In genomic region chr22:49692499-49693225, GRCh38 we compare ENCODE assay signal across 22 cellular contexts.
DNase-seq lines count a peak whose midpoint lies in the region; ATAC-seq, FAIRE-seq and TF ChIP-seq lines count a peak whose summit lies in the region.
"Had no signal": no experiment of that assay in that cellular context is flagged by ENCODE, and none has a peak within 500 bp of the region (broad histone marks: within the 10 kb centered on the region; RNA-seq: fewer than 3 reads in every experiment).

No MANE protein-coding gene starts in this region.

- TF ChIP-seq CTCF in kidney (IDR thresholded peaks at IDR 0.05; ENCODE audit: borderline replicate concordance, extremely low read depth, insufficient read depth), result no peak

- peak; percentile 34 to 81 (median 61) for ATAC-seq in T-cell (replicated peaks in 1 of 4)
- no peak for ATAC-seq in HG02981 (IDR thresholded peaks at IDR 0.05; ENCODE audit: unreplicated experiment)
- ATAC-seq in GM18520 (IDR thresholded peaks at IDR 0.05; ENCODE audit: unreplicated experiment), result no peak
- ATAC-seq: A549, HepG2, Panc1, Right ventricle myocardium inferior had no signal

- no peaks in the 10 kb centered on the region for H4K20me1 ChIP-seq in BLaER1

- DNase-seq in T-cell (peak in 1 of 34 experiments; percentile 29), kidney (peak; percentile 66), NCI-H187 treated with DMSO at 0.1 percent for 48 hours (lab: John Stamatoyannopoulos, UW) (no peak)
- DNase-seq in activated T-helper 2 cell treated with anti-CD3 and anti-CD28 coated beads, Interferon-gamma antibody, Interleukin-2, Interleukin-4, amounts not matched to agents 10 μg/mL and 5 μg/mL and 100 μg/mL, durations not matched to agents 14 hours and 24 hours and 36 hours (ENCODE audit: low spot score), result no peak
- DNase-seq: GF-D8, GOT3, NCI-H1436, NCI-H2081, NCI-H226, NCI-H524 treated with DMSO at 0.1 percent for 48 hours had no signal

- H3K9me3 ChIP-seq in BLaER1, result peaks cover 31% of the 10 kb centered on the region
- peaks cover 0 to 6% of the 10 kb centered on the region in 2 donors for H3K9me3 ChIP-seq in kidney (ENCODE audit: control insufficient read depth in 1 of 2, low read length in 2 of 2)

- peak overlapping the region in 1 of 3 donors; percentile 4 for H3K4me3 Mint-ChIP-seq in T-cell
- H3K4me3 Mint-ChIP-seq in stimulated activated naive CD8-positive, alpha-beta T cell treated with anti-CD3 and anti-CD28 coated beads, Interleukin-15, Interleukin-2, amounts not matched to agents 100 ng/mL and 50 ng/mL, for 24 hours, result no peak overlapping the region
- H3K4me3 Mint-ChIP-seq in activated T-helper 2 cell treated with anti-CD3 and anti-CD28 coated beads, Interferon-gamma antibody, Interleukin-2, Interleukin-4, amounts not matched to agents 10 μg/mL and 5 μg/mL and 100 μg/mL, durations not matched to agents 14 hours and 24 hours and 36 hours (ENCODE audit: low read depth), result no peak overlapping the region

- H3K36me3 Mint-ChIP-seq in T-cell, result peaks cover 2% of the 10 kb centered on the region
- no peaks in the 10 kb centered on the region for H3K36me3 Mint-ChIP-seq in stimulated activated naive CD8-positive, alpha-beta T cell treated with anti-CD3 and anti-CD28 coated beads, Interleukin-15, Interleukin-2, amounts not matched to agents 100 ng/mL and 50 ng/mL, for 24 hours (ENCODE audit: low read depth)
- H3K36me3 Mint-ChIP-seq in activated T-helper 2 cell treated with anti-CD3 and anti-CD28 coated beads, Interferon-gamma antibody, Interleukin-2, Interleukin-4, amounts not matched to agents 10 μg/mL and 5 μg/mL and 100 μg/mL, durations not matched to agents 14 hours and 24 hours and 36 hours (ENCODE audit: low read depth), result no peaks in the 10 kb centered on the region

- H3K4me2 ChIP-seq in BLaER1, result peak overlapping the region; percentile 83
- H3K4me2 ChIP-seq: A549, KMS-11 had no signal

- H3K27ac ChIP-seq in BLaER1 (peak overlapping the region; percentile 77), kidney (ENCODE audit: low read depth in 2 of 2, low read length in 2 of 2) (no peak overlapping the region)
- H3K27ac ChIP-seq: A549, C4-2B, KMS-11 had no signal

- peaks cover 0 to 12% of the 10 kb centered on the region in 2 donors for H3K27me3 Mint-ChIP-seq in T-cell
- no peaks in the 10 kb centered on the region for H3K27me3 Mint-ChIP-seq in stimulated activated naive CD8-positive, alpha-beta T cell treated with anti-CD3 and anti-CD28 coated beads, Interleukin-15, Interleukin-2, amounts not matched to agents 100 ng/mL and 50 ng/mL, for 24 hours
- H3K27me3 Mint-ChIP-seq in activated T-helper 2 cell treated with anti-CD3 and anti-CD28 coated beads, Interferon-gamma antibody, Interleukin-2, Interleukin-4, amounts not matched to agents 10 μg/mL and 5 μg/mL and 100 μg/mL, durations not matched to agents 14 hours and 24 hours and 36 hours (ENCODE audit: low read depth), result no peaks in the 10 kb centered on the region

- H3K9ac ChIP-seq in BLaER1 (peak overlapping the region; percentile 45; the same call in 1 of the 2 replicates), kidney (ENCODE audit: low read length in 2 of 2) (no peak overlapping the region)
- H3K9ac ChIP-seq: KMS-11 had no signal

- H3K4me3 ChIP-seq in BLaER1 (peak overlapping the region; percentile 13; the same call in 1 of the 2 replicates), kidney (ENCODE audit: low read length in 2 of 2) (no peak overlapping the region)
- H3K4me3 ChIP-seq: A549 had no signal

- intact Hi-C loops in kidney (cut with DNase I), result no loop called here
- intact Hi-C loops in activated T-helper 2 cell treated with anti-CD3 and anti-CD28 coated beads, Interferon-gamma antibody, Interleukin-2, Interleukin-4, amounts not matched to agents 10 μg/mL and 5 μg/mL and 100 μg/mL, durations not matched to agents 14 hours and 24 hours and 36 hours (cut with micrococcal nuclease), result no loop called here

- peaks cover 5 to 10% (median 9%) of the 10 kb centered on the region in 3 donors for H3K9me3 Mint-ChIP-seq in T-cell
- H3K9me3 Mint-ChIP-seq in stimulated activated naive CD8-positive, alpha-beta T cell treated with anti-CD3 and anti-CD28 coated beads, Interleukin-15, Interleukin-2, amounts not matched to agents 100 ng/mL and 50 ng/mL, for 24 hours, result peaks cover 8% of the 10 kb centered on the region
- H3K9me3 Mint-ChIP-seq in activated T-helper 2 cell treated with anti-CD3 and anti-CD28 coated beads, Interferon-gamma antibody, Interleukin-2, Interleukin-4, amounts not matched to agents 10 μg/mL and 5 μg/mL and 100 μg/mL, durations not matched to agents 14 hours and 24 hours and 36 hours, result peaks cover 4% of the 10 kb centered on the region

- H3K36me3 ChIP-seq in BLaER1, result no peaks in the 10 kb centered on the region
- no peaks in the 10 kb centered on the region for H3K36me3 ChIP-seq in kidney (ENCODE audit: control insufficient read depth in 1 of 2, insufficient read depth in 2 of 2, low read length in 2 of 2)

- peak overlapping the region; percentile 67 to 88 for H3K27ac Mint-ChIP-seq in T-cell
- H3K27ac Mint-ChIP-seq in stimulated activated naive CD8-positive, alpha-beta T cell treated with anti-CD3 and anti-CD28 coated beads, Interleukin-15, Interleukin-2, amounts not matched to agents 100 ng/mL and 50 ng/mL, for 24 hours, result peak overlapping the region; percentile 39
- H3K27ac Mint-ChIP-seq in activated T-helper 2 cell treated with anti-CD3 and anti-CD28 coated beads, Interferon-gamma antibody, Interleukin-2, Interleukin-4, amounts not matched to agents 10 μg/mL and 5 μg/mL and 100 μg/mL, durations not matched to agents 14 hours and 24 hours and 36 hours, result no peak overlapping the region

- H3K4me1 ChIP-seq in BLaER1 (peaks cover 43% of the 10 kb centered on the region), kidney (ENCODE audit: control insufficient read depth in 1 of 2, insufficient read depth in 1 of 2, low read depth in 1 of 2, low read length in 2 of 2) (no peaks in the 10 kb centered on the region)
- H3K4me1 ChIP-seq: A549 had no signal

- no peak for FAIRE-seq in kidney (lab: Jason Lieb, UNC)
- FAIRE-seq: A549, GM12891, GM18507, HepG2 had no signal

- CTCF ChIA-PET in T-cell (lab: Charles Lee), result no interaction called here

- H3K27me3 ChIP-seq in BLaER1, result no peaks in the 10 kb centered on the region

- H3K4me1 Mint-ChIP-seq in T-cell, result peaks cover 5 to 11% (median 7%) of the 10 kb centered on the region in 3 donors
- no peaks in the 10 kb centered on the region for H3K4me1 Mint-ChIP-seq in stimulated activated naive CD8-positive, alpha-beta T cell treated with anti-CD3 and anti-CD28 coated beads, Interleukin-15, Interleukin-2, amounts not matched to agents 100 ng/mL and 50 ng/mL, for 24 hours (ENCODE audit: low read depth)
- H3K4me1 Mint-ChIP-seq in activated T-helper 2 cell treated with anti-CD3 and anti-CD28 coated beads, Interferon-gamma antibody, Interleukin-2, Interleukin-4, amounts not matched to agents 10 μg/mL and 5 μg/mL and 100 μg/mL, durations not matched to agents 14 hours and 24 hours and 36 hours (ENCODE audit: low read depth), result no peaks in the 10 kb centered on the region

- POLR2A ChIA-PET in T-cell (lab: Charles Lee), result no interaction called here

Comparison
In these comparisons a context has a peak if more than half of its experiments do, and no peak if none do; other contexts are left out.
1. ATAC-seq: peak in T-cell (4 of 4); none in HG02981 (single experiment) and GM18520 (single experiment).